Comparison of ENCODE assay signal across 10 cellular contexts in genomic region chr5:139642891-139643871, GRCh38. TPM values are rescaled to one million over a fixed set of nuclear protein-coding genes. Genes with fewer than 3 reads are reported as not detected.
DNase-seq lines count a peak whose midpoint lies in the region; ATAC-seq, FAIRE-seq and TF ChIP-seq lines count a peak whose summit lies in the region.
"Had no signal": no experiment of that assay in that cellular context is flagged by ENCODE, and none has a peak within 500 bp of the region (broad histone marks: within the 10 kb centered on the region; RNA-seq: fewer than 3 reads in every experiment).

No MANE protein-coding gene starts in this region.

- no peak overlapping the region for H3K4me3 ChIP-seq in K562
- no peak overlapping the region for H3K4me3 ChIP-seq in mucosa of descending colon
- no peak overlapping the region for H3K4me3 ChIP-seq in transverse colon
- no peak overlapping the region for H3K4me3 ChIP-seq in WERI-Rb-1 (ENCODE audit: low read depth, low read length)
- H3K4me3 ChIP-seq: heart left ventricle had no signal

- H3K27ac Mint-ChIP-seq in activated T-cell treated with anti-CD3 and anti-CD28 coated beads, Interleukin-2, amount 50 U/mL, for 72 hours: no peak overlapping the region
- H3K27ac Mint-ChIP-seq in activated T-helper 17 cell treated with anti-CD3 and anti-CD28 coated beads, Interleukin-2, amount 50 U/mL, for 72 hours: no peak overlapping the region

- intact Hi-C loops in K562 (cut with micrococcal nuclease) (no loop called here), mucosa of descending colon (cut with DNase I, micrococcal nuclease) (no loop called here), transverse colon (cut with DNase I; ENCODE audit: low total_unique reads) (no loop called here)

- no peaks in the 10 kb centered on the region for H3K36me3 Mint-ChIP-seq in activated T-cell treated with anti-CD3 and anti-CD28 coated beads, Interleukin-2, amount 50 U/mL, for 72 hours (ENCODE audit: insufficient read depth in 2 of 2)
- peaks cover 9% of the 10 kb centered on the region for H3K36me3 Mint-ChIP-seq in activated T-helper 17 cell treated with anti-CD3 and anti-CD28 coated beads, Interleukin-2, amount 50 U/mL, for 72 hours (ENCODE audit: low read depth)

- H3K27me3 ChIP-seq in K562 (ENCODE audit: control insufficient read depth in 2 of 2, insufficient read depth in 2 of 2, low read length in 2 of 2) (no peaks in the 10 kb centered on the region), transverse colon (no peaks in the 10 kb centered on the region), WERI-Rb-1 (ENCODE audit: insufficient read depth, low read depth, severe bottlenecking) (no peaks in the 10 kb centered on the region)
- H3K27me3 ChIP-seq: heart left ventricle had no signal

- H3K9me3 ChIP-seq in K562 (replicated peaks; ENCODE audit: control insufficient read depth, insufficient read depth, low read depth, low read length) (no peaks in the 10 kb centered on the region), mucosa of descending colon (no peaks in the 10 kb centered on the region), transverse colon (no peaks in the 10 kb centered on the region), WERI-Rb-1 (ENCODE audit: severe bottlenecking) (no peaks in the 10 kb centered on the region)
- H3K9me3 ChIP-seq: heart left ventricle, neutrophil had no signal

- POLR2A ChIA-PET in K562 (lab: Yijun Ruan, JAX): no interaction called here

- peaks cover 6% of the 10 kb centered on the region for H3K4me1 Mint-ChIP-seq in activated T-cell treated with anti-CD3 and anti-CD28 coated beads, Interleukin-2, amount 50 U/mL, for 72 hours (ENCODE audit: low read depth)
- H3K4me1 Mint-ChIP-seq in activated T-helper 17 cell treated with anti-CD3 and anti-CD28 coated beads, Interleukin-2, amount 50 U/mL, for 72 hours: no peaks in the 10 kb centered on the region

- no peak overlapping the region for H3K4me3 Mint-ChIP-seq in activated T-cell treated with anti-CD3 and anti-CD28 coated beads, Interleukin-2, amount 50 U/mL, for 72 hours
- H3K4me3 Mint-ChIP-seq in activated T-helper 17 cell treated with anti-CD3 and anti-CD28 coated beads, Interleukin-2, amount 50 U/mL, for 72 hours: no peak overlapping the region

- peaks cover 32% of the 10 kb centered on the region for H3K27me3 Mint-ChIP-seq in activated T-cell treated with anti-CD3 and anti-CD28 coated beads, Interleukin-2, amount 50 U/mL, for 72 hours (ENCODE audit: low read depth)
- peaks cover 8% of the 10 kb centered on the region for H3K27me3 Mint-ChIP-seq in activated T-helper 17 cell treated with anti-CD3 and anti-CD28 coated beads, Interleukin-2, amount 50 U/mL, for 72 hours

- in situ Hi-C loops in K562 (cut with MboI) (no loop called here), transverse colon (cut with MboI; ENCODE audit: low pct_ligation_motif_present in 1 of 4, low pct_unique_long_range_greater_than_20kb in 1 of 4, low sequenced_read_pairs in 3 of 4) (loop anchor here in 2 of 4 donors (10.0 to 25.0 kb wide), 2 partner anchors 52 to 119 kb away; no protein-coding TSS in a partner anchor)

- 69% methylated on average over 13 of the region's 16 CpGs for WGBS in K562 (ENCODE audit: insufficient coverage, low coverage, missing lambda C conversion rate)
- 56% methylated on average over 16 of the region's 16 CpGs; no CpG with 5 or more reads in 1 of the 2 donors for WGBS in transverse colon (ENCODE audit: low coverage in 1 of 2), 2 donors

- no peak for ATAC-seq in activated T-cell treated with anti-CD3 and anti-CD28 coated beads, Interleukin-2, amount 50 U/mL, for 72 hours (replicated peaks in 1 of 2)
- ATAC-seq in K562 (no peak), mucosa of descending colon (peak; percentile 80), GM18517 (IDR thresholded peaks at IDR 0.05; ENCODE audit: unreplicated experiment) (no peak)
- no peak for ATAC-seq in activated T-helper 17 cell treated with anti-CD3 and anti-CD28 coated beads, Interleukin-2, amount 50 U/mL, for 72 hours (replicated peaks)
- ATAC-seq: heart left ventricle had no signal

- no peaks in the 10 kb centered on the region for H3K36me3 ChIP-seq in K562 (ENCODE audit: control insufficient read depth, insufficient read depth, low read length)
- H3K36me3 ChIP-seq in mucosa of descending colon (ENCODE audit: low read depth): no peaks in the 10 kb centered on the region
- no peaks in the 10 kb centered on the region for H3K36me3 ChIP-seq in transverse colon
- no peaks in the 10 kb centered on the region; the same call in 1 of the 2 replicates for H3K36me3 ChIP-seq in WERI-Rb-1
- H3K36me3 ChIP-seq: heart left ventricle, neutrophil had no signal

- peaks cover 8% of the 10 kb centered on the region for H3K79me2 ChIP-seq in K562 (ENCODE audit: control insufficient read depth, insufficient read depth, low read length)

- no peaks in the 10 kb centered on the region for H4K20me1 ChIP-seq in K562 (replicated peaks; ENCODE audit: control insufficient read depth, insufficient read depth, low read length)

- peak; percentile 16 for DNase-seq in activated T-cell treated with anti-CD3 and anti-CD28 coated beads, Interleukin-2, amount 50 U/mL, for 1 hour
- DNase-seq in activated T-cell treated with anti-CD3 and anti-CD28 coated beads, Interleukin-2, amount 50 U/mL, for 72 hours: no peak
- DNase-seq in K562 (ENCODE audit: extremely low read depth in 1 of 4, low spot score in 3 of 4): no peak
- DNase-seq in mucosa of descending colon: peak; percentile 88 to 90 (median 89)
- DNase-seq in transverse colon: peak; percentile 88
- DNase-seq in WERI-Rb-1: no peak

- FAIRE-seq in K562 (lab: Jason Lieb, UNC): no peak

- TF ChIP-seq POLR2A in K562 (conservative IDR thresholded peaks at IDR 0.05) (no peak), transverse colon (IDR thresholded peaks at IDR 0.05) (no peak)

- H3K9ac ChIP-seq in K562 (ENCODE audit: insufficient read depth in 1 of 2, low read depth in 2 of 2, low read length in 2 of 2): peak overlapping the region in 1 of 2 experiments; percentile 72; a peak in 1 of 4 replicates

- H3K4me2 ChIP-seq in K562 (ENCODE audit: insufficient read depth, low read length): no peak overlapping the region

- no peaks in the 10 kb centered on the region for H3K9me1 ChIP-seq in K562 (ENCODE audit: control insufficient read depth, insufficient read depth, low read length)

- H2AFZ ChIP-seq in K562 (ENCODE audit: low read depth, low read length): no peak overlapping the region

- no peaks in the 10 kb centered on the region for H3K9me3 Mint-ChIP-seq in activated T-cell treated with anti-CD3 and anti-CD28 coated beads, Interleukin-2, amount 50 U/mL, for 72 hours
- H3K9me3 Mint-ChIP-seq in activated T-helper 17 cell treated with anti-CD3 and anti-CD28 coated beads, Interleukin-2, amount 50 U/mL, for 72 hours: no peaks in the 10 kb centered on the region

- TF ChIP-seq EP300 in K562 (IDR thresholded peaks at IDR 0.05; ENCODE audit: low read length) (no peak), transverse colon (IDR thresholded peaks at IDR 0.05; ENCODE audit: low read depth) (no peak)

- peaks cover 44 to 50% of the 10 kb centered on the region in 2 experiments for H3K4me1 ChIP-seq in K562 (replicated peaks in 1 of 2; ENCODE audit: control insufficient read depth in 2 of 2, insufficient read depth in 2 of 2, low read length in 2 of 2)
- peaks cover 40% of the 10 kb centered on the region for H3K4me1 ChIP-seq in mucosa of descending colon (ENCODE audit: low read depth)
- peaks cover 22 to 55% (median 50%) of the 10 kb centered on the region in 4 donors for H3K4me1 ChIP-seq in transverse colon

- BruUV-seq in K562 (replicated peaks; lab: Mats Ljungman, UMichigan): no TSS peak

- TF ChIP-seq CTCF in K562 (IDR thresholded peaks at IDR 0.05 in 2 of 3, conservative IDR thresholded peaks at IDR 0.05 in 1 of 3; ENCODE audit: insufficient read depth in 2 of 3, low read depth in 1 of 3, low read length in 3 of 3): no peak
- TF ChIP-seq CTCF in mucosa of descending colon (IDR thresholded peaks at IDR 0.05): no peak
- TF ChIP-seq CTCF in transverse colon (IDR thresholded peaks at IDR 0.05): no peak
- TF ChIP-seq CTCF in WERI-Rb-1 (IDR thresholded peaks at IDR 0.05; ENCODE audit: low read depth, low read length): no peak

- CTCF ChIA-PET in K562 (lab: Yijun Ruan, JAX; ENCODE audit: low intra/inter-chr PET ratio): no interaction called here

- TF ChIP-seq RAD21 in K562 (CRISPR knock-in tag; conservative IDR thresholded peaks at IDR 0.05 in 1 of 2, IDR thresholded peaks at IDR 0.05 in 1 of 2): no peak

- H3K27ac ChIP-seq in K562 (ENCODE audit: extremely low read depth, low read depth, low read length) (peak overlapping the region; percentile 29; the same call in 2 of the 3 replicates), transverse colon (peak overlapping the region; percentile 65 to 86 (median 77)), WERI-Rb-1 (no peak overlapping the region; the same call in 1 of the 2 replicates)
- H3K27ac ChIP-seq: heart left ventricle, neutrophil had no signal

RNA-seq across cellular contexts. Expression of gene CXXC5, which starts 5.0 kb away (rescaled TPM):
- 1 to 10 TPM; 1.2 to 1.9 TPM for total RNA-seq in activated T-cell treated with anti-CD3 and anti-CD28 coated beads, Interleukin-2, amount 50 U/mL, for 72 hours
- total RNA-seq in K562 (2011; cell fraction: chromatin; rRNA removed; ENCODE audit: low replicate concordance): 44.6 and 81.0 TPM in 2 replicates
- total RNA-seq in K562 (2011; cell fraction: nucleolus; rRNA removed): 52.9 TPM in 2 replicates
- 37.8 and 55.7 TPM in 2 replicates for total RNA-seq in K562 (2011; cell fraction: nucleoplasm; rRNA removed)
- total RNA-seq in K562 (2014; rRNA removed) (121 and 123 TPM in 2 replicates), K562 (2014; rRNA removed; fragmentation: Illumina TruSeq; extraction: Trizol) (24.1 and 25.8 TPM in 2 replicates), K562 (2015; rRNA removed; fragmentation: Illumina TruSeq; extraction: Trizol) (40.6 and 45.1 TPM in 2 replicates), K562 (2021) (79.3 and 87.8 TPM in 2 replicates), mucosa of descending colon (10 to 100 TPM; 28.1 to 31.0 (median 28.3) TPM), transverse colon (10 to 100 TPM; 26.5 to 50.7 (median 36.2) TPM)
- polyA plus RNA-seq in K562 (2011; rRNA removed) (44.8 and 51.8 TPM in 2 replicates), K562 (2014; fragmentation: Illumina TruSeq; extraction: Trizol) (45.8 and 61.2 TPM in 2 replicates), K562 (2014; fragmentation: Nextera tagmentation; extraction: Ambion mirVana) (1 to 10 TPM; 1.9 to 4.6 TPM), K562 (2014; rRNA removed) (63.8 and 67.0 TPM in 2 replicates)
- polyA plus RNA-seq in K562 (2011; cell fraction: cytosol; rRNA removed): 47.3 and 134 TPM in 2 replicates
- polyA plus RNA-seq in K562 (2011; cell fraction: nucleus; rRNA removed): 34.3 and 47.7 TPM in 2 replicates
- polyA plus RNA-seq in K562 (2012): 63.1 and 65.7 TPM in 2 replicates
- 27.1 and 39.4 TPM in 2 replicates for polyA minus RNA-seq in K562 (2011; rRNA and poly(A)+ RNA removed)
- 47.5 and 54.4 TPM in 2 replicates for polyA minus RNA-seq in K562 (2011; cell fraction: cytosol; rRNA and poly(A)+ RNA removed)
- 29.4 and 36.8 TPM in 2 replicates for polyA minus RNA-seq in K562 (2011; cell fraction: nucleus; rRNA and poly(A)+ RNA removed)
- 1 to 10 TPM in 1 of 2 donors, under 1 TPM in 1; 0.89 to 2.7 TPM for total RNA-seq in activated T-helper 17 cell treated with anti-CD3 and anti-CD28 coated beads, Interleukin-2, amount 50 U/mL, for 72 hours

Comparison
In these comparisons a context has a peak if more than half of its experiments do, and no peak if none do; other contexts are left out.
1. DNase-seq: peak in activated T-cell treated with anti-CD3 and anti-CD28 coated beads, Interleukin-2, amount 50 U/mL, for 1 hour (single experiment), mucosa of descending colon (3 of 3) and transverse colon (single experiment); none in activated T-cell treated with anti-CD3 and anti-CD28 coated beads, Interleukin-2, amount 50 U/mL, for 72 hours (0 of 2), K562 (0 of 4) and WERI-Rb-1 (single experiment).
2. RNA of gene CXXC5, which starts 5.0 kb away (total RNA-seq): 24.1 to 123 TPM in K562, 26.5 to 50.7 TPM in transverse colon and 28.1 to 31.0 TPM in mucosa of descending colon; 0.89 to 2.7 TPM in activated T-helper 17 cell treated with anti-CD3 and anti-CD28 coated beads, Interleukin-2, amount 50 U/mL, for 72 hours and 1.2 to 1.9 TPM in activated T-cell treated with anti-CD3 and anti-CD28 coated beads, Interleukin-2, amount 50 U/mL, for 72 hours; every median in the first group is over 4 times any median in the second.